In genomic region chr13:46643165-46643777, GRCh38 we compare ENCODE assay signal across 1 cellular context.
TF ChIP-seq lines count a peak whose summit lies in the region.

No MANE protein-coding gene starts in this region.

TF ChIP-seq in SK-N-SH treated with all-trans-retinoic acid at 6 μM for 48 hours, 23 proteins besides CTCF, POLR2A, EP300 and RAD21 (continued from another document):
- TF ChIP-seq TCF4 (CRISPR knock-in tag; IDR thresholded peaks at IDR 0.05; ENCODE audit: borderline replicate concordance): peak; percentile 58
- peak; percentile 67; the same call in 1 of the 2 replicates for TF ChIP-seq TSHZ2 (CRISPR knock-in tag; IDR thresholded peaks at IDR 0.05)
- no peak for TF ChIP-seq BACH2 (CRISPR knock-in tag; IDR thresholded peaks at IDR 0.05; ENCODE audit: borderline replicate concordance)
- peak; percentile 88; the same call in 1 of the 2 replicates for TF ChIP-seq ESRRG (CRISPR knock-in tag; IDR thresholded peaks at IDR 0.05)
- TF ChIP-seq ZFP30 (CRISPR knock-in tag; IDR thresholded peaks at IDR 0.05): no peak
- TF ChIP-seq TOX (CRISPR knock-in tag; IDR thresholded peaks at IDR 0.05; ENCODE audit: borderline replicate concordance): no peak
- TF ChIP-seq, protein P1, sequence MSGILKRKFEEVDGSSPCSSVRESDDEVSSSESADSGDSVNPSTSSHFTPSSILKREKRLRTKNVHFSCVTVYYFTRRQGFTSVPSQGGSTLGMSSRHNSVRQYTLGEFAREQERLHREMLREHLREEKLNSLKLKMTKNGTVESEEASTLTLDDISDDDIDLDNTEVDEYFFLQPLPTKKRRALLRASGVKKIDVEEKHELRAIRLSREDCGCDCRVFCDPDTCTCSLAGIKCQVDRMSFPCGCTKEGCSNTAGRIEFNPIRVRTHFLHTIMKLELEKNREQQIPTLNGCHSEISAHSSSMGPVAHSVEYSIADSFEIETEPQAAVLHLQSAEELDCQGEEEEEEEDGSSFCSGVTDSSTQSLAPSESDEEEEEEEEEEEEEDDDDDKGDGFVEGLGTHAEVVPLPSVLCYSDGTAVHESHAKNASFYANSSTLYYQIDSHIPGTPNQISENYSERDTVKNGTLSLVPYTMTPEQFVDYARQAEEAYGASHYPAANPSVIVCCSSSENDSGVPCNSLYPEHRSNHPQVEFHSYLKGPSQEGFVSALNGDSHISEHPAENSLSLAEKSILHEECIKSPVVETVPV (CRISPR knock-in tag; IDR thresholded peaks at IDR 0.05): peak; percentile 67; the same call in 1 of the 2 replicates
- TF ChIP-seq GLIS3 (CRISPR knock-in tag; IDR thresholded peaks at IDR 0.05): 0 out of 2 replicates have a peak, but pooled peaks have one; percentile 82
- TF ChIP-seq OSR1 (CRISPR knock-in tag; IDR thresholded peaks at IDR 0.05): no peak
- TF ChIP-seq PPARA (CRISPR knock-in tag; IDR thresholded peaks at IDR 0.05; ENCODE audit: borderline replicate concordance): no peak
